9 cellular contexts compared by ENCODE assay signal in genomic region chr11:105719073-105719846, GRCh38.
A peak's percentile ranks its signal among the peaks of the same experiment; 100 is the strongest.
DNase-seq lines count a peak whose midpoint lies in the region; ATAC-seq lines count a peak whose summit lies in the region.
"Had no signal": no experiment of that assay in that cellular context is flagged by ENCODE, and none has a peak within 500 bp of the region (broad histone marks: within the 10 kb centered on the region; RNA-seq: fewer than 3 reads in every experiment).

No MANE protein-coding gene starts in this region.

- ATAC-seq in GM18870 (IDR thresholded peaks at IDR 0.05; ENCODE audit: unreplicated experiment) (peak; percentile 96), HG02840 (IDR thresholded peaks at IDR 0.05; ENCODE audit: low FRiP score, unreplicated experiment) (peak; percentile 79)
- ATAC-seq in activated CD8-positive, alpha-beta memory T cell treated with anti-CD3 and anti-CD28 coated beads, Interleukin-2, amount 10 ng/mL, durations not matched to agents 7 days and 5 days: no peak

- CTCF ChIA-PET in activated CD8-positive, alpha-beta memory T cell treated with anti-CD3 and anti-CD28 coated beads, Interleukin-2, amount 10 ng/mL, durations not matched to agents 7 days and 5 days (lab: Charles Lee): no interaction called here

- DNase-seq in NCI-H226 (peak; percentile 2), glomerular endothelial cell (ENCODE audit: extremely low read depth, low read depth, low spot score) (peak; percentile 48), AG20443 (ENCODE audit: low spot score) (no peak)
- no peak for DNase-seq in effector memory CD4-positive, alpha-beta T cell
- DNase-seq in activated CD8-positive, alpha-beta memory T cell treated with anti-CD3 and anti-CD28 coated beads, Interleukin-2, amount 10 ng/mL, durations not matched to agents 7 days and 5 days: no peak
- DNase-seq in activated T-cell treated with anti-CD3 and anti-CD28 coated beads, Interleukin-2, amount 50 U/mL, for 24 hours: no peak

- no peaks in the 10 kb centered on the region for H3K36me3 ChIP-seq in effector memory CD4-positive, alpha-beta T cell (ENCODE audit: control insufficient read depth, insufficient read depth, low read length)

- H3K36me3 Mint-ChIP-seq in activated CD8-positive, alpha-beta memory T cell treated with anti-CD3 and anti-CD28 coated beads, Interleukin-2, amount 10 ng/mL, durations not matched to agents 7 days and 5 days: no peaks in the 10 kb centered on the region
- no peaks in the 10 kb centered on the region for H3K36me3 Mint-ChIP-seq in activated T-cell treated with anti-CD3 and anti-CD28 coated beads, Interleukin-2, amount 50 U/mL, for 24 hours (ENCODE audit: low read depth)

- H3K4me1 Mint-ChIP-seq in activated CD8-positive, alpha-beta memory T cell treated with anti-CD3 and anti-CD28 coated beads, Interleukin-2, amount 10 ng/mL, durations not matched to agents 7 days and 5 days: no peaks in the 10 kb centered on the region
- H3K4me1 Mint-ChIP-seq in activated T-cell treated with anti-CD3 and anti-CD28 coated beads, Interleukin-2, amount 50 U/mL, for 24 hours (ENCODE audit: low read depth): no peaks in the 10 kb centered on the region

- H3K4me1 ChIP-seq in effector memory CD4-positive, alpha-beta T cell (ENCODE audit: control insufficient read depth, insufficient read depth, low read length, poor library complexity, severe bottlenecking): no peaks in the 10 kb centered on the region

- no peaks in the 10 kb centered on the region for H3K9me3 ChIP-seq in effector memory CD4-positive, alpha-beta T cell (ENCODE audit: control insufficient read depth, low read length)

- H3K27me3 Mint-ChIP-seq in activated CD8-positive, alpha-beta memory T cell treated with anti-CD3 and anti-CD28 coated beads, Interleukin-2, amount 10 ng/mL, durations not matched to agents 7 days and 5 days: no peaks in the 10 kb centered on the region
- no peaks in the 10 kb centered on the region for H3K27me3 Mint-ChIP-seq in activated T-cell treated with anti-CD3 and anti-CD28 coated beads, Interleukin-2, amount 50 U/mL, for 24 hours

- H3K27ac Mint-ChIP-seq in activated CD8-positive, alpha-beta memory T cell treated with anti-CD3 and anti-CD28 coated beads, Interleukin-2, amount 10 ng/mL, durations not matched to agents 7 days and 5 days: no peak overlapping the region
- no peak overlapping the region for H3K27ac Mint-ChIP-seq in activated T-cell treated with anti-CD3 and anti-CD28 coated beads, Interleukin-2, amount 50 U/mL, for 24 hours

- H3K27ac ChIP-seq in effector memory CD4-positive, alpha-beta T cell (ENCODE audit: insufficient read depth, low read length, poor library complexity, severe bottlenecking): no peak overlapping the region
- H3K27ac ChIP-seq: KMS-11 had no signal

- no peak overlapping the region for H3K4me3 Mint-ChIP-seq in activated CD8-positive, alpha-beta memory T cell treated with anti-CD3 and anti-CD28 coated beads, Interleukin-2, amount 10 ng/mL, durations not matched to agents 7 days and 5 days
- H3K4me3 Mint-ChIP-seq in activated T-cell treated with anti-CD3 and anti-CD28 coated beads, Interleukin-2, amount 50 U/mL, for 24 hours: no peak overlapping the region

- peaks cover 3% of the 10 kb centered on the region for H3K9me3 Mint-ChIP-seq in activated CD8-positive, alpha-beta memory T cell treated with anti-CD3 and anti-CD28 coated beads, Interleukin-2, amount 10 ng/mL, durations not matched to agents 7 days and 5 days (ENCODE audit: low read depth)
- no peaks in the 10 kb centered on the region for H3K9me3 Mint-ChIP-seq in activated T-cell treated with anti-CD3 and anti-CD28 coated beads, Interleukin-2, amount 50 U/mL, for 24 hours

- no peaks in the 10 kb centered on the region for H3K27me3 ChIP-seq in effector memory CD4-positive, alpha-beta T cell (replicated peaks; ENCODE audit: control insufficient read depth, insufficient read depth, low read length, poor library complexity, severe bottlenecking)

- H3K4me3 ChIP-seq in effector memory CD4-positive, alpha-beta T cell (ENCODE audit: insufficient read depth, low read depth, low read length, poor library complexity, severe bottlenecking): no peak overlapping the region

Comparison
In these comparisons a context has a peak if more than half of its experiments do, and no peak if none do; other contexts are left out.
1. DNase-seq: peak in NCI-H226 (single experiment) and glomerular endothelial cell (single experiment); none in effector memory CD4-positive, alpha-beta T cell (0 of 3), activated CD8-positive, alpha-beta memory T cell treated with anti-CD3 and anti-CD28 coated beads, Interleukin-2, amount 10 ng/mL, durations not matched to agents 7 days and 5 days (single experiment), activated T-cell treated with anti-CD3 and anti-CD28 coated beads, Interleukin-2, amount 50 U/mL, for 24 hours (single experiment) and AG20443 (single experiment).